Comparison of ENCODE assay signal across 22 cellular contexts in genomic region chr18:47794725-47795447, GRCh38.
DNase-seq lines count a peak whose midpoint lies in the region; ATAC-seq, FAIRE-seq and TF ChIP-seq lines count a peak whose summit lies in the region.
"Had no signal": no experiment of that assay in that cellular context is flagged by ENCODE, and none has a peak within 500 bp of the region (broad histone marks: within the 10 kb centered on the region; RNA-seq: fewer than 3 reads in every experiment).

No MANE protein-coding gene starts in this region.

- ATAC-seq in heart left ventricle (peak in 3 of 4 donors; percentile 29 to 46 (median 30)), Right ventricle myocardium superior (ENCODE audit: poor library complexity) (no peak), GM18519 (IDR thresholded peaks at IDR 0.05; ENCODE audit: low FRiP score, unreplicated experiment) (no peak)

- H3K4me3 Mint-ChIP-seq in astrocyte (ENCODE audit: unreplicated experiment) = no peak overlapping the region
- H3K4me3 Mint-ChIP-seq: CD8-positive, alpha-beta memory T cell had no signal

- H2AFZ ChIP-seq in astrocyte (ENCODE audit: low read depth, low read length) = no peak overlapping the region

- H3K4me2 ChIP-seq in astrocyte (ENCODE audit: low read length) = peak overlapping the region; percentile 26

- no peaks in the 10 kb centered on the region for H3K9me3 ChIP-seq in heart left ventricle
- no peaks in the 10 kb centered on the region for H3K9me3 ChIP-seq in astrocyte (ENCODE audit: insufficient read depth, low read depth, low read length)
- H3K9me3 ChIP-seq in iPS-15b (ENCODE audit: control insufficient read depth, insufficient read depth, low read length) = no peaks in the 10 kb centered on the region
- H3K9me3 ChIP-seq: HAP-1 had no signal

- FAIRE-seq in astrocyte (lab: Jason Lieb, UNC) = no peak
- FAIRE-seq: A204.1, RCC 7860 had no signal

- peaks cover 7% of the 10 kb centered on the region for H3K4me1 Mint-ChIP-seq in astrocyte (ENCODE audit: low read depth, unreplicated experiment)
- H3K4me1 Mint-ChIP-seq: CD8-positive, alpha-beta memory T cell had no signal

- DNase-seq in heart left ventricle (no peak), Right ventricle myocardium superior (no peak), DMS79 treated with DMSO at 0.1 percent for 48 hours (lab: John Stamatoyannopoulos, UW) (peak; percentile 61), astrocyte (ENCODE audit: low read depth) (no peak), NCI-H82 treated with DMSO at 0.1 percent for 48 hours (lab: John Stamatoyannopoulos, UW; ENCODE audit: unreplicated experiment) (no peak)
- DNase-seq in activated naive CD4-positive, alpha-beta T cell treated with anti-CD3 and anti-CD28 coated beads, Interleukin-2, amount 50 U/mL, for 16 hours = no peak
- DNase-seq: CD8-positive, alpha-beta memory T cell; EL; GF-D8; KG1; NCI-H1694; NCI-H2081; NCI-H446; NCI-H526; OCI-M1 had no signal

- H3K27ac ChIP-seq in heart left ventricle (no peak overlapping the region), astrocyte (ENCODE audit: low read depth, low read length) (no peak overlapping the region)
- H3K27ac ChIP-seq: C4-2B, HL-60 had no signal

- H3K9ac ChIP-seq in astrocyte (ENCODE audit: low read length) (no peak overlapping the region), iPS-15b (ENCODE audit: low read depth, low read length) (peak overlapping the region; percentile 16)

- no peaks in the 10 kb centered on the region for H4K20me1 ChIP-seq in astrocyte (ENCODE audit: insufficient read depth, low read length)

- peaks cover 13% of the 10 kb centered on the region for H3K27me3 Mint-ChIP-seq in astrocyte (ENCODE audit: low read depth, unreplicated experiment)

- no peak for TF ChIP-seq POLR2A in heart left ventricle (IDR thresholded peaks at IDR 0.05)

- no peaks in the 10 kb centered on the region for H3K27me3 ChIP-seq in heart left ventricle
- H3K27me3 ChIP-seq in astrocyte (ENCODE audit: insufficient read depth, low read length) = no peaks in the 10 kb centered on the region
- no peaks in the 10 kb centered on the region for H3K27me3 ChIP-seq in iPS-15b (ENCODE audit: control insufficient read depth, insufficient read depth, low read length)

- intact Hi-C loops in heart left ventricle (cut with DNase I) (no loop called here), Right ventricle myocardium superior (cut with DNase I) (no loop called here)

- H3K79me2 ChIP-seq in astrocyte (ENCODE audit: insufficient read depth, low read length) = no peaks in the 10 kb centered on the region

- no peak for TF ChIP-seq CTCF in heart left ventricle (IDR thresholded peaks at IDR 0.05)
- no peak for TF ChIP-seq CTCF in astrocyte (IDR thresholded peaks at IDR 0.05; ENCODE audit: insufficient read depth, low read depth, low read length)

- WGBS in heart left ventricle, 4 donors = 24 to 41% (median 35%) methylated on average over 12 to 14 of the region's 14 CpGs

- H3K36me3 Mint-ChIP-seq in astrocyte (ENCODE audit: low read depth, unreplicated experiment) = no peaks in the 10 kb centered on the region
- H3K36me3 Mint-ChIP-seq: CD8-positive, alpha-beta memory T cell had no signal

- H3K36me3 ChIP-seq in heart left ventricle (no peaks in the 10 kb centered on the region), astrocyte (ENCODE audit: insufficient read depth, low read length) (no peaks in the 10 kb centered on the region), iPS-15b (ENCODE audit: control insufficient read depth, insufficient read depth, low read length) (peaks cover 2% of the 10 kb centered on the region)
- H3K36me3 ChIP-seq: HAP-1 had no signal

- H3K27ac Mint-ChIP-seq in astrocyte (ENCODE audit: unreplicated experiment) = no peak overlapping the region
- H3K27ac Mint-ChIP-seq: CD8-positive, alpha-beta memory T cell had no signal

- H3K9me3 Mint-ChIP-seq in astrocyte (ENCODE audit: unreplicated experiment) = no peaks in the 10 kb centered on the region
- H3K9me3 Mint-ChIP-seq: CD8-positive, alpha-beta memory T cell had no signal

- peak overlapping the region in 1 of 12 donors; percentile 0 for H3K4me3 ChIP-seq in heart left ventricle
- H3K4me3 ChIP-seq in astrocyte (ENCODE audit: insufficient read depth, low read depth, low read length) = no peak overlapping the region
- H3K4me3 ChIP-seq in iPS-15b (ENCODE audit: low read depth, low read length) = no peak overlapping the region
- H3K4me3 ChIP-seq: HAP-1 had no signal

- H3K4me1 ChIP-seq in heart left ventricle = peaks cover 0 to 14% (median 9%) of the 10 kb centered on the region in 12 donors
- H3K4me1 ChIP-seq in astrocyte (ENCODE audit: insufficient read depth, low read length) = no peaks in the 10 kb centered on the region
- H3K4me1 ChIP-seq in iPS-15b (ENCODE audit: control insufficient read depth, insufficient read depth, low read length) = peaks cover 2% of the 10 kb centered on the region
- H3K4me1 ChIP-seq: HAP-1 had no signal

Comparison
In these comparisons a context has a peak if more than half of its experiments do, and no peak if none do; other contexts are left out.
1. ATAC-seq: peak in heart left ventricle (3 of 4); none in Right ventricle myocardium superior (single experiment) and GM18519 (single experiment).